ENCODE assay signal across 1 cellular context in genomic region chr19:10929402-10929794, GRCh38.
TF ChIP-seq lines count a peak whose summit lies in the region.

No MANE protein-coding gene starts in this region.

TF ChIP-seq in IMR-90, 13 proteins besides CTCF, POLR2A, EP300 and RAD21 (continued from another document):
- TF ChIP-seq RFX5 (IDR thresholded peaks at IDR 0.05; ENCODE audit: low read depth, low read length), result no peak
- no peak for TF ChIP-seq RCOR1 (IDR thresholded peaks at IDR 0.05; ENCODE audit: insufficient replicate concordance, low read length)
